ENCODE assay signal across 8 cellular contexts in genomic region chr11:61187505-61188130, GRCh38. TPM values are rescaled to one million over a fixed set of nuclear protein-coding genes. Genes with fewer than 3 reads are reported as not detected.
DNase-seq lines count a peak whose midpoint lies in the region; ATAC-seq and TF ChIP-seq lines count a peak whose summit lies in the region.

No MANE protein-coding gene starts in this region.

- intact Hi-C loops in Caco-2 (cut with micrococcal nuclease; ENCODE audit: unreplicated experiment): loop anchor here (1.0 kb wide), 3 partner anchors 29 to 217 kb away; no protein-coding TSS in a partner anchor
- intact Hi-C loops in activated CD4-positive, alpha-beta memory T cell treated with anti-CD3 and anti-CD28 coated beads for 36 hours (cut with micrococcal nuclease): loop anchor here (1.0 to 2.0 kb wide), 5 partner anchors 58 to 356 kb away; no protein-coding TSS in a partner anchor

- 0 out of 2 replicates have a peak, but pooled peaks cover 8% of the 10 kb centered on the region for H3K9me3 ChIP-seq in Caco-2

- no peak overlapping the region for H3K4me3 Mint-ChIP-seq in Caco-2 (ENCODE audit: unreplicated experiment)
- peak overlapping the region; percentile 33 for H3K4me3 Mint-ChIP-seq in activated CD4-positive, alpha-beta memory T cell treated with anti-CD3 and anti-CD28 coated beads for 36 hours

- BruUV-seq in Caco-2 (replicated peaks; lab: Mats Ljungman, UMichigan): no TSS peak

- no peaks in the 10 kb centered on the region for H3K9me3 Mint-ChIP-seq in Caco-2 (ENCODE audit: unreplicated experiment)
- H3K9me3 Mint-ChIP-seq in activated CD4-positive, alpha-beta memory T cell treated with anti-CD3 and anti-CD28 coated beads for 36 hours: no peaks in the 10 kb centered on the region

- no peak overlapping the region for H3K27ac Mint-ChIP-seq in Caco-2 (ENCODE audit: unreplicated experiment)
- no peak overlapping the region for H3K27ac Mint-ChIP-seq in activated CD4-positive, alpha-beta memory T cell treated with anti-CD3 and anti-CD28 coated beads for 36 hours

- DNase-seq in Caco-2 (peak; percentile 74 to 85), HPDE6-E6E7 (ENCODE audit: extremely low spot score) (peak; percentile 61), NCI-H774 (lab: John Stamatoyannopoulos, UW) (peak; percentile 68), ecto neural progenitor cell (ENCODE audit: low spot score) (peak; percentile 82), medulla oblongata (ENCODE audit: extremely low spot score) (peak; percentile 79)
- DNase-seq in activated CD4-positive, alpha-beta memory T cell treated with anti-CD3 and anti-CD28 coated beads for 36 hours: peak; percentile 85
- peak; percentile 55 for DNase-seq in stimulated activated CD8-positive, alpha-beta memory T cell treated with anti-CD3 and anti-CD28 coated beads, Interleukin-12 subunit alpha, Interleukin-12 subunit beta, amount 100 ng/mL, for 4 hours (ENCODE audit: low read depth)

- peak; percentile 95 to 98 for TF ChIP-seq CTCF in Caco-2 (IDR thresholded peaks at IDR 0.05; ENCODE audit: insufficient read depth in 1 of 2, low read depth in 1 of 2, low read length in 1 of 2, severe bottlenecking in 1 of 2, unreplicated experiment in 1 of 2)

- POLR2A ChIA-PET in Caco-2 (lab: Charles Lee): no interaction called here
- POLR2A ChIA-PET in activated CD4-positive, alpha-beta memory T cell treated with anti-CD3 and anti-CD28 coated beads for 36 hours (lab: Charles Lee): no interaction called here

- H3K36me3 Mint-ChIP-seq in Caco-2 (ENCODE audit: insufficient read depth, unreplicated experiment): no peaks in the 10 kb centered on the region
- no peaks in the 10 kb centered on the region for H3K36me3 Mint-ChIP-seq in activated CD4-positive, alpha-beta memory T cell treated with anti-CD3 and anti-CD28 coated beads for 36 hours

- CTCF ChIA-PET in Caco-2 (lab: Charles Lee): interaction anchor here (1.4 kb wide), 1 partner anchor 61 kb away, joined by 3 read pairs; no protein-coding TSS in a partner anchor
- CTCF ChIA-PET in activated CD4-positive, alpha-beta memory T cell treated with anti-CD3 and anti-CD28 coated beads for 36 hours (lab: Charles Lee): interaction anchor here (0.5 to 4.8 kb wide), 33 partner anchors 8 to 413 kb away, joined by 3 to 71 read pairs (median 5); partner anchors contain the start of genes CD6 and VPS37C

- H3K4me3 ChIP-seq in Caco-2 (ENCODE audit: low read depth, low read length): no peak overlapping the region

- H3K4me1 ChIP-seq in Caco-2: no peaks in the 10 kb centered on the region

- no peaks in the 10 kb centered on the region for H3K36me3 ChIP-seq in Caco-2 (ENCODE audit: control insufficient read depth, insufficient read depth, low read length)

- H3K27me3 ChIP-seq in Caco-2 (replicated peaks; ENCODE audit: control insufficient read depth, insufficient read depth, low read length): no peaks in the 10 kb centered on the region; the same call in 1 of the 2 replicates

- H3K4me1 Mint-ChIP-seq in Caco-2 (ENCODE audit: low read depth, unreplicated experiment): peaks cover 7% of the 10 kb centered on the region
- peaks cover 2% of the 10 kb centered on the region for H3K4me1 Mint-ChIP-seq in activated CD4-positive, alpha-beta memory T cell treated with anti-CD3 and anti-CD28 coated beads for 36 hours (ENCODE audit: low read depth)

- no peaks in the 10 kb centered on the region for H3K27me3 Mint-ChIP-seq in Caco-2 (ENCODE audit: insufficient read depth, unreplicated experiment)
- H3K27me3 Mint-ChIP-seq in activated CD4-positive, alpha-beta memory T cell treated with anti-CD3 and anti-CD28 coated beads for 36 hours: peaks cover 3% of the 10 kb centered on the region

- no peak for ATAC-seq in GM18870 (IDR thresholded peaks at IDR 0.05; ENCODE audit: unreplicated experiment)

RNA-seq across cellular contexts. Expression of gene PGA3, which starts 15.7 kb away (rescaled TPM):
- total RNA-seq in Caco-2 (2022): not detected in 2 replicates
- not detected for total RNA-seq in activated CD4-positive, alpha-beta memory T cell treated with anti-CD3 and anti-CD28 coated beads for 36 hours

RNA-seq across cellular contexts. Expression of gene VPS37C, which starts 26.4 kb away (rescaled TPM):
- total RNA-seq in Caco-2 (2022): 36.0 and 36.3 TPM in 2 replicates
- total RNA-seq in activated CD4-positive, alpha-beta memory T cell treated with anti-CD3 and anti-CD28 coated beads for 36 hours: 1 to 10 TPM; 9.0 TPM

RNA-seq across cellular contexts. Expression of gene PGA4, which starts 34.5 kb away (rescaled TPM):
- total RNA-seq in Caco-2 (2022): not detected in 2 replicates
- not detected for total RNA-seq in activated CD4-positive, alpha-beta memory T cell treated with anti-CD3 and anti-CD28 coated beads for 36 hours

RNA-seq across cellular contexts. Expression of gene PGA5, which starts 53.4 kb away (rescaled TPM):
- total RNA-seq in Caco-2 (2022): not detected in 2 replicates
- not detected for total RNA-seq in activated CD4-positive, alpha-beta memory T cell treated with anti-CD3 and anti-CD28 coated beads for 36 hours
